ENCODE assay signal across 8 cellular contexts in the genomic region with DNA sequence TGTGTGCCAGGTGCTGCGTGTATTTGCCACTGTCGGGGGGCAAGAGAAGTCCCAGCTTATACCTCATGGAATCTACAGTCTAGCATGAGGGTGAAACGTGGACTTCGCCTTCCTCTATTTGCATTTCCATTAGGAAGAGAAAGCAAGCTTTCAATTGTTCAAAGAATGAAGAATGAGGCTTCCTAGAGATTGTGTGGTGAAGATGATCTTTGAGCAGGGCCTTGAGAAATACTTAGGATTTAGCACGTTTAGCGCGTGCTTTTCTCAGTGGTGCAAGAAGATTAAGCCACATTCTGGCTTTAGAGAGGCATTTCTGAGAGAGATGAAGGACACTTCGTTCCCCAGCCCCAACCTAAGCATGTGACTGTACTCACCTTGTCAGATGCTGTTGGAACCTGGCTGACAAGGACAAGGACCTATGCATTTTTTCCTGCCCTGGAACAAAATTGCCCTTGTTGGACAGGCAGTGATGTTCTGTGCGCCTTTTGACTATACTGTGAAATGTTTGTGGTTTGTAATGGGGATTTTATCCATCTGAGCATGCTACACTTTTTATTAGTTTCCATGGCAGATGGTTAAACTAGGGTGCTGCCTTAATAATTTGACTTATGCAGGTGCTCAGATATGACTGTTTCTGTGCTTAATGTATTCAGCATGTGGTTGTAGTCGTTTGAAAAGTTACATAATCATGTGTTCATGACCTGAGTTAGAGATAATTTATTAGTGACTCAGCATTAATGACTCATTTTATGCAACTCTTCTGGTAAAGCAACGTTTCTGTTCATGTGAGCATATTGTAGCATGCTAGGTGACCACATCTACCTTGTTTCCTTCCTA. TPM values are rescaled to one million over a fixed set of nuclear protein-coding genes. Genes with fewer than 3 reads are reported as not detected.
DNase-seq lines count a peak whose midpoint lies in the region; ATAC-seq, FAIRE-seq and TF ChIP-seq lines count a peak whose summit lies in the region.

No MANE protein-coding gene starts in this region.

- H3K27ac ChIP-seq in small intestine (ENCODE audit: low read depth in 1 of 2, low read length in 1 of 2): peak overlapping the region; percentile 12 to 36
- no peak overlapping the region for H3K27ac ChIP-seq in brain microvascular endothelial cell

- H3K4me1 ChIP-seq in small intestine (ENCODE audit: control insufficient read depth in 2 of 2, insufficient read depth in 1 of 2, low read depth in 1 of 2, low read length in 1 of 2): peaks cover 12 to 14% of the 10 kb centered on the region in 2 donors

- ATAC-seq in GM21423 (IDR thresholded peaks at IDR 0.05; ENCODE audit: unreplicated experiment) (peak; percentile 66), HG03520 (IDR thresholded peaks at IDR 0.05; ENCODE audit: unreplicated experiment) (peak; percentile 75)

- DNase-seq in GM04504 (ENCODE audit: low read depth): peak; percentile 34
- DNase-seq in cardiac fibroblast (ENCODE audit: low read depth in 2 of 2): peak; percentile 61 to 80
- peak; percentile 79 for DNase-seq in small intestine
- no peak for DNase-seq in brain microvascular endothelial cell
- no peak for DNase-seq in activated CD4-positive, alpha-beta T cell treated with anti-CD3 and anti-CD28 coated beads, Interleukin-2, amount 50 U/mL, for 4 hours
- no peak for DNase-seq in activated naive CD4-positive, alpha-beta T cell treated with Interleukin-2 at 50 U/mL for 16 hours

- H3K36me3 ChIP-seq in small intestine (ENCODE audit: control insufficient read depth in 2 of 2, insufficient read depth in 2 of 2, low read length in 2 of 2) (peaks cover 0 to 3% of the 10 kb centered on the region in 2 donors), brain microvascular endothelial cell (replicated peaks) (no peaks in the 10 kb centered on the region)

- TF ChIP-seq CTCF in cardiac fibroblast (IDR thresholded peaks at IDR 0.05; ENCODE audit: low read depth, low read length): no peak
- no peak for TF ChIP-seq CTCF in brain microvascular endothelial cell (IDR thresholded peaks at IDR 0.05; ENCODE audit: low read depth, low read length, missing control alignments)

- no peak for FAIRE-seq in small intestine (lab: Jason Lieb, UNC)

- H3K4me3 ChIP-seq in cardiac fibroblast (replicated peaks in 1 of 2; ENCODE audit: low read depth in 2 of 2, low read length in 2 of 2): no peak overlapping the region
- no peak overlapping the region for H3K4me3 ChIP-seq in small intestine (ENCODE audit: low read depth in 1 of 2, low read length in 2 of 2)
- no peak overlapping the region for H3K4me3 ChIP-seq in brain microvascular endothelial cell (ENCODE audit: low read depth, low read length)

- WGBS in small intestine, 3 donors: 34 to 54% (median 45%) methylated on average over 11 of the region's 11 CpGs

- in situ Hi-C loops in brain microvascular endothelial cell (cut with HindIII; ENCODE audit: low pct_ligation_motif_present, low sequenced_read_pairs): no loop called here

- no peaks in the 10 kb centered on the region for H3K9me3 ChIP-seq in small intestine (ENCODE audit: control insufficient read depth, low read depth)

- H3K27me3 ChIP-seq in small intestine (ENCODE audit: control insufficient read depth in 2 of 2, insufficient read depth in 2 of 2, low read length in 2 of 2): no peaks in the 10 kb centered on the region
- H3K27me3 ChIP-seq in brain microvascular endothelial cell (replicated peaks): no peaks in the 10 kb centered on the region

RNA-seq across cellular contexts. Expression of gene TULP4, which starts 10.7 kb away (rescaled TPM):
- 10 to 100 TPM in 1 of 3 donors, 1 to 10 TPM in 2; 7.2 to 12.3 (median 9.2) TPM for polyA plus RNA-seq in small intestine

Comparison
In these comparisons a context has a peak if more than half of its experiments do, and no peak if none do; other contexts are left out.
1. DNase-seq: peak in GM04504 (single experiment), cardiac fibroblast (2 of 2) and small intestine (single experiment); none in brain microvascular endothelial cell (single experiment), activated CD4-positive, alpha-beta T cell treated with anti-CD3 and anti-CD28 coated beads, Interleukin-2, amount 50 U/mL, for 4 hours (0 of 2) and activated naive CD4-positive, alpha-beta T cell treated with Interleukin-2 at 50 U/mL for 16 hours (single experiment).